Comparison of ENCODE assay signal across 8 cellular contexts in genomic region chr10:95561200-95562177, GRCh38. TPM values are rescaled to one million over a fixed set of nuclear protein-coding genes. Genes with fewer than 3 reads are reported as not detected.
A peak's percentile ranks its signal among the peaks of the same experiment; 100 is the strongest.
DNase-seq lines count a peak whose midpoint lies in the region; ATAC-seq and TF ChIP-seq lines count a peak whose summit lies in the region.

SORBS1 (minus strand) TSS chr10:95561371; CDS start chr10:95441135, 120,236 bp downstream.

- H3K79me2 ChIP-seq in parathyroid adenoma: no peaks in the 10 kb centered on the region

- intact Hi-C loops in thyroid gland (cut with DNase I): no loop called here

- ATAC-seq in HG02798 (IDR thresholded peaks at IDR 0.05; ENCODE audit: poor library complexity, unreplicated experiment): peak; percentile 99

- H3K4me3 ChIP-seq in GM12875 (ENCODE audit: low read depth, low read length) (peak within 1 kb of the TSS; percentile 57), adipocyte (ENCODE audit: low read length) (peak within 1 kb of the TSS; percentile 94), cardiac muscle cell (peak within 1 kb of the TSS; percentile 66), parathyroid adenoma (ENCODE audit: low read depth, low read length) (peak within 1 kb of the TSS; percentile 75), thyroid gland (replicated peaks in 1 of 3) (peak within 1 kb of the TSS; percentile 66 to 88 (median 75))

- peak within 1 kb of the TSS; percentile 73 for H3K4me2 ChIP-seq in parathyroid adenoma (ENCODE audit: low read length)

- H3K36me3 ChIP-seq in adipocyte (ENCODE audit: control insufficient read depth, insufficient read depth, low read length, severe bottlenecking) (no peaks in the 10 kb centered on the region), cardiac muscle cell (no peaks in the 10 kb centered on the region), parathyroid adenoma (ENCODE audit: control insufficient read depth, insufficient read depth, low read length) (no peaks in the 10 kb centered on the region), thyroid gland (no peaks in the 10 kb centered on the region)

- H3K9ac ChIP-seq in adipocyte (ENCODE audit: low read length): peak within 1 kb of the TSS; percentile 87
- H3K9ac ChIP-seq in parathyroid adenoma: peak within 1 kb of the TSS; percentile 61

- peak; percentile 76 to 100 for TF ChIP-seq POLR2A in thyroid gland (IDR thresholded peaks at IDR 0.05)

- H3K27ac ChIP-seq in cardiac muscle cell (peak within 1 kb of the TSS; percentile 47), parathyroid adenoma (peak within 1 kb of the TSS; percentile 78), thyroid gland (peak within 1 kb of the TSS; percentile 46 to 85 (median 68))

- whole genome bisulfite sequencing in thyroid gland, 2 donors: 15 to 29% methylated on average over 17 to 34 of the region's 84 CpGs

- TF ChIP-seq CTCF in GM12875 (IDR thresholded peaks at IDR 0.05; ENCODE audit: borderline replicate concordance, insufficient read depth, low read depth, low read length) (no peak), cardiac muscle cell (IDR thresholded peaks at IDR 0.05; ENCODE audit: low read depth, low read length) (no peak), parathyroid adenoma (IDR thresholded peaks at IDR 0.05) (no peak), thyroid gland (IDR thresholded peaks at IDR 0.05) (no peak)

- peak; percentile 78 for DNase-seq in NCI-H1417 treated with DMSO at 0.1 percent for 48 hours (lab: John Stamatoyannopoulos, UW)
- peak; percentile 53 to 87 for DNase-seq in SW 1271 (lab: John Stamatoyannopoulos, UW)
- peak; percentile 98 for DNase-seq in adipocyte (ENCODE audit: low read depth)
- DNase-seq in cardiac muscle cell (ENCODE audit: low read depth in 1 of 2, low spot score in 1 of 2): peak; percentile 98
- peak; percentile 97 to 98 for DNase-seq in thyroid gland

- H3K4me1 ChIP-seq in adipocyte (ENCODE audit: control insufficient read depth, insufficient read depth, low read length) (peaks cover 2% of the 10 kb centered on the region), cardiac muscle cell (ENCODE audit: low read depth) (peaks cover 10% of the 10 kb centered on the region), parathyroid adenoma (peaks cover 3% of the 10 kb centered on the region), thyroid gland (peaks cover 5 to 10% of the 10 kb centered on the region in 2 donors)

- H3K9me3 ChIP-seq in adipocyte (ENCODE audit: control insufficient read depth, low read length) (no peaks in the 10 kb centered on the region), cardiac muscle cell (ENCODE audit: low read depth) (no peaks in the 10 kb centered on the region), parathyroid adenoma (ENCODE audit: control insufficient read depth, low read length) (no peaks in the 10 kb centered on the region), thyroid gland (no peaks in the 10 kb centered on the region)

- H3K27me3 ChIP-seq in adipocyte (replicated peaks; ENCODE audit: control insufficient read depth, insufficient read depth, low read length) (no peaks in the 10 kb centered on the region), cardiac muscle cell (no peaks in the 10 kb centered on the region), parathyroid adenoma (ENCODE audit: control insufficient read depth, insufficient read depth, low read length) (no peaks in the 10 kb centered on the region), thyroid gland (no peaks in the 10 kb centered on the region)

- H2AFZ ChIP-seq in parathyroid adenoma: peak within 1 kb of the TSS; percentile 98

RNA-seq across cellular contexts. Expression of gene SORBS1, which starts in this region (rescaled TPM):
- total RNA-seq in cardiac muscle cell (14.9 and 20.6 TPM in 2 replicates), thyroid gland (10 to 100 TPM; 21.5 to 65.8 (median 30.1) TPM)
- 11.0 and 12.8 TPM in 2 replicates for polyA plus RNA-seq in cardiac muscle cell

Comparison
In these comparisons a context has a peak if more than half of its experiments do, and no peak if none do; other contexts are left out.
1. Peak in every context shown above with its lines: DNase-seq, ATAC-seq, H3K4me3 ChIP-seq and H3K27ac ChIP-seq.